1 cellular context compared by ENCODE assay signal in the genomic region with DNA sequence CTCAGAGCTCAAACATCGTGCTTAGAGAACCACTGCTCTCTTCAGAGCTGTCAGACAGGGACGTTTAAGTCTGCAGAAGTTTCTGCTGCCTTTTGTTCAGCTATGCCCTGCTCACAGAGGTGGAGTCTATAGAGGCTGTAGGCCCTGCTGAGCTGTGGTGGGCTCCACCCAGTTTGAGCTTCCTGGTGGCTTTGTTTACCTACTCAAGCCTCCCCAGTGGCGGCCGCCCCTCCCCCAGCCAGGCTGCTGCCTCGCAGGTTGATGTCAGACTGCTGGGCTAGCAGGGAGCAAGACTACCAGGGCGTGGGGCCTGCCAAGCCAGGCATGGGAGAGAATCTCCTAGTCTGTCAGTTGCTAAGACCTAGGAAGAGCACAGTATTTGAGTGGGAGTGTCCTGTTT.
TF ChIP-seq lines count a peak whose summit lies in the region.

No MANE protein-coding gene starts in this region.

TF ChIP-seq in H1, 55 proteins besides CTCF, POLR2A, EP300 and RAD21:
- 0 out of 2 replicates have a peak, but pooled peaks have one; percentile 25 for TF ChIP-seq SP1 (IDR thresholded peaks at IDR 0.05; ENCODE audit: low read depth, low read length)
- TF ChIP-seq, protein P1, sequence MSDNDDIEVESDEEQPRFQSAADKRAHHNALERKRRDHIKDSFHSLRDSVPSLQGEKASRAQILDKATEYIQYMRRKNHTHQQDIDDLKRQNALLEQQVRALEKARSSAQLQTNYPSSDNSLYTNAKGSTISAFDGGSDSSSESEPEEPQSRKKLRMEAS (IDR thresholded peaks at IDR 0.05): peak; percentile 23; the same call in 1 of the 2 replicates
